8 cellular contexts compared by ENCODE assay signal in genomic region chr3:190862209-190863118, GRCh38. TPM values are rescaled to one million over a fixed set of nuclear protein-coding genes. Genes with fewer than 3 reads are reported as not detected.
DNase-seq lines count a peak whose midpoint lies in the region; ATAC-seq, FAIRE-seq and TF ChIP-seq lines count a peak whose summit lies in the region.

A gene with protein sequence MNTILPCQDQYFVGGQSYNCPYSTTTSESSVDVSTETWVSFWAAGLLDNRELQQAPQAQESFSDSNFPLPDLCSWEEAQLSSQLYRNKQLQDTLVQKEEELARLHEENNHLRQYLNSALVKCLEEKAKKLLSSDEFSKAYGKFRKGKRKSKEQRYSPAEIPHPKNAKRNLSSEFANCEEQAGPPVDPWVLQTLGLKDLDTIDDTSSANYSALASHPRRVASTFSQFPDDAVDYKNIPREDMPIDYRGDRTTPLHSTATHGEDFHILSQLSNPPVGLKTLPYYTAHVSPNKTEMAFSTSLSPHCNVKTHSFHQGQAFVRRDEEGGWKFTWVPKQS (minus strand): TSS chr3:190862694. CDS start chr3:190862615, 79 bp downstream.

- H3K27me3 ChIP-seq in smooth muscle cell (ENCODE audit: low read depth): peaks cover 67% of the 10 kb centered on the region

- peak within 1 kb of the TSS; percentile 58 for H3K4me3 Mint-ChIP-seq in T-helper 1 cell treated with Interleukin-12 subunit alpha and Interleukin-12 subunit beta and Interleukin-4 antibody, amounts not matched to agents 30 μg/mL and 1 μg/mL, for 36 hours

- no peaks in the 10 kb centered on the region for H4K20me1 ChIP-seq in smooth muscle cell (ENCODE audit: low read depth)

- WGBS in smooth muscle cell (ENCODE audit: low lambda C conversion rate): 2% methylated on average over 31 of the region's 58 CpGs

- H2AFZ ChIP-seq in smooth muscle cell (ENCODE audit: low read depth): peak within 1 kb of the TSS; percentile 93

- H3K27ac ChIP-seq in kidney (ENCODE audit: low read depth in 2 of 2, low read length in 2 of 2) (peak within 1 kb of the TSS; percentile 1 to 15), smooth muscle cell (ENCODE audit: low read depth) (no peak within 1 kb of the TSS)

- no peak for FAIRE-seq in kidney (lab: Jason Lieb, UNC)

- no peaks in the 10 kb centered on the region for H3K79me2 ChIP-seq in smooth muscle cell (ENCODE audit: low read depth)

- peak within 1 kb of the TSS; percentile 89 for H3K4me2 ChIP-seq in smooth muscle cell

- H3K27ac Mint-ChIP-seq in T-helper 1 cell treated with Interleukin-12 subunit alpha and Interleukin-12 subunit beta and Interleukin-4 antibody, amounts not matched to agents 30 μg/mL and 1 μg/mL, for 36 hours: no peak within 1 kb of the TSS

- TF ChIP-seq CTCF in choroid plexus epithelial cell (conservative IDR thresholded peaks at IDR 0.05; ENCODE audit: low read depth, low read length) (no peak), kidney (IDR thresholded peaks at IDR 0.05; ENCODE audit: borderline replicate concordance, extremely low read depth, insufficient read depth) (no peak), smooth muscle cell (IDR thresholded peaks at IDR 0.05; ENCODE audit: borderline replicate concordance, insufficient read depth, poor library complexity, severe bottlenecking) (no peak)

- peaks cover 52% of the 10 kb centered on the region for H3K27me3 Mint-ChIP-seq in T-helper 1 cell treated with Interleukin-12 subunit alpha and Interleukin-12 subunit beta and Interleukin-4 antibody, amounts not matched to agents 30 μg/mL and 1 μg/mL, for 36 hours (ENCODE audit: low read depth)

- no peaks in the 10 kb centered on the region for H3F3A ChIP-seq in smooth muscle cell (ENCODE audit: low read depth)

- ATAC-seq in GM19438 (IDR thresholded peaks at IDR 0.05; ENCODE audit: low read depth, unreplicated experiment) (peak; percentile 95), HG03457 (IDR thresholded peaks at IDR 0.05; ENCODE audit: unreplicated experiment) (peak; percentile 77)

- H3K36me3 Mint-ChIP-seq in T-helper 1 cell treated with Interleukin-12 subunit alpha and Interleukin-12 subunit beta and Interleukin-4 antibody, amounts not matched to agents 30 μg/mL and 1 μg/mL, for 36 hours (ENCODE audit: low read depth): no peaks in the 10 kb centered on the region

- no peaks in the 10 kb centered on the region for H3K4me1 ChIP-seq in kidney (ENCODE audit: control insufficient read depth in 1 of 2, insufficient read depth in 1 of 2, low read depth in 1 of 2, low read length in 2 of 2)
- no peaks in the 10 kb centered on the region for H3K4me1 ChIP-seq in smooth muscle cell (ENCODE audit: low read depth)

- intact Hi-C loops in kidney (cut with DNase I): no loop called here

- peak within 1 kb of the TSS in 1 of 2 donors; percentile 2 for H3K9ac ChIP-seq in kidney (ENCODE audit: low read length in 2 of 2)
- peak within 1 kb of the TSS; percentile 25 for H3K9ac ChIP-seq in smooth muscle cell (ENCODE audit: low read depth)

- H3K9me3 Mint-ChIP-seq in T-helper 1 cell treated with Interleukin-12 subunit alpha and Interleukin-12 subunit beta and Interleukin-4 antibody, amounts not matched to agents 30 μg/mL and 1 μg/mL, for 36 hours: no peaks in the 10 kb centered on the region

- H3K9me3 ChIP-seq in kidney (ENCODE audit: control insufficient read depth in 1 of 2, low read length in 2 of 2) (no peaks in the 10 kb centered on the region), smooth muscle cell (replicated peaks; ENCODE audit: low read depth) (no peaks in the 10 kb centered on the region)

- H3K4me1 Mint-ChIP-seq in T-helper 1 cell treated with Interleukin-12 subunit alpha and Interleukin-12 subunit beta and Interleukin-4 antibody, amounts not matched to agents 30 μg/mL and 1 μg/mL, for 36 hours (ENCODE audit: low read depth): peaks cover 3% of the 10 kb centered on the region

- peak; percentile 41 for DNase-seq in COLO829 (ENCODE audit: low spot score)
- peak; percentile 68 for DNase-seq in choroid plexus epithelial cell (ENCODE audit: low read depth)
- peak; percentile 88 for DNase-seq in kidney
- DNase-seq in smooth muscle cell (lab: John Stamatoyannopoulos, UW; ENCODE audit: unreplicated experiment): peak; percentile 15
- no peak for DNase-seq in NCI-H2029 (lab: John Stamatoyannopoulos, UW)

- H3K36me3 ChIP-seq in kidney (ENCODE audit: control insufficient read depth in 1 of 2, insufficient read depth in 2 of 2, low read length in 2 of 2) (no peaks in the 10 kb centered on the region), smooth muscle cell (ENCODE audit: low read depth) (no peaks in the 10 kb centered on the region)

- H3K4me3 ChIP-seq in choroid plexus epithelial cell (ENCODE audit: low read depth, low read length): peak within 1 kb of the TSS; percentile 67
- H3K4me3 ChIP-seq in kidney (ENCODE audit: low read length in 2 of 2): peak within 1 kb of the TSS; percentile 77 to 82
- peak within 1 kb of the TSS; percentile 70 for H3K4me3 ChIP-seq in smooth muscle cell

RNA-seq across cellular contexts. Expression of the gene that starts here (rescaled TPM):
- total RNA-seq in kidney (1.9 TPM), smooth muscle cell (not detected in 2 replicates)
- polyA plus RNA-seq in kidney (ENCODE audit: insufficient read depth, low read depth, low replicate concordance) (2.1 TPM), smooth muscle cell (not detected in 2 replicates)

Comparison
In these comparisons a context has a peak if more than half of its experiments do, and no peak if none do; other contexts are left out.
1. Peak in DNase-seq, H3K4me3 ChIP-seq, H3K9ac ChIP-seq and H3K4me2 ChIP-seq in smooth muscle cell; RNA of the gene not detected or under 1 TPM.